Comparison of ENCODE assay signal across 1 cellular context in genomic region chr18:59911600-59911999, GRCh38.
TF ChIP-seq lines count a peak whose summit lies in the region.

No MANE protein-coding gene starts in this region.

TF ChIP-seq in K562, 482 proteins besides CTCF, POLR2A, EP300 and RAD21 (continued from another document):
- TF ChIP-seq, protein P1, sequence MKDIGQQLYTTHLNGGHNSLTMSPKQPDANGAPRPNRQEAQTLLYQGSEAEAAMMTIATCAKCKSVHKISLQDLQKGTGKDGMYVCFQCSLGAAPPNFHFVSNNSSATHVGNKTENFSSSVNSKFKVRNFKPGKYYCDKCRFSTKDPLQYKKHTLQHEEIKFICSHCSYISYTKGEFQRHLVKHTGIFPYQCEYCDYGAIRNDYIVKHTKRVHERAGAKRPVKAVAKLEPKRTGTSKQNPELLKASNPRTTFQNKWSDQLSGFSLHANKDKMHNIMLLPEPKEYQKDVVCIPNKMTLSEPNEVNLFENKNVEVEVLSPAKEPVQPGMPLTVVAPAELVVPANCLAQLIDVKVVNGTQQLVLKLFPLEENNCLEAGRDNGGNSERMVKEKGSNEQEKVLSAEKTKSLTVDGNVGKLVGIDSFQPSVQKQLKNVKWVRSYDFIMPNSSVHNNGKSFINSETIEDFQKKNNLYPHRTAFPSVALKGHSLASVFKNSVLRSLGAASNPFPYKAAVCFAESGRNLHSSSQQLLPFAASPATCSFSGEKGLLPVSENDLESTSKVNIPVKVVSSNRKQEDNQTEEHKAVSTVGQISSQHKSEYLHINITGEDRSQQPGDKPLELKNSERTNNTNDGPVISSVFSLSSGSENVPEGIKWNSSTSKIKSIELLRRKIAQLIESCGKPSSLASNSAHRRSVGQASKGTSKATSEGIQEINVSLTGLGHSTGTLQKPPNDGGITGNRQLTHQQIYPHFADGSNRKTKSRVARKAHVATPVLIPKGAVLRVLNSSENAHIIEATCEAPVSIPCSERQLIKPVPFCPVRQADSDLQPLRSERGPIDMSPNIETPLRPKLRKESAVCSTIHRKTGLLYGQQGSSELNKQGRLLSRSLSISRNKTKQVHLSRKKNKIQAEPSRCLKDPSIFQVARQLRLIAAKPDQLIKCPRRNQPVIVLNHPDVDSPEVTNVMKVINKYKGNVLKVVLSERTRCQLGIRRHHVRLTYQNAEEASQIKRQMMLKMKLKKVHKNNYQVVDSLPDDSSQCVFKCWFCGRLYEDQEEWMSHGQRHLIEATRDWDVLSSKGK (CRISPR knock-in tag; IDR thresholded peaks at IDR 0.05), result no peak
- TF ChIP-seq SMARCA5 (IDR thresholded peaks at IDR 0.05) (no peak), ZNF134 (CRISPR knock-in tag; conservative IDR thresholded peaks at IDR 0.05) (no peak), CBX5 (IDR thresholded peaks at IDR 0.05; ENCODE audit: borderline replicate concordance, low read depth) (no peak), HDAC2 (IDR thresholded peaks at IDR 0.05) (no peak), FOXA3 (CRISPR knock-in tag; conservative IDR thresholded peaks at IDR 0.05 in 1 of 2, IDR thresholded peaks at IDR 0.05 in 1 of 2) (no peak), NFE2L1 (tag; IDR thresholded peaks at IDR 0.05; ENCODE audit: borderline replicate concordance, low read depth) (no peak), ARHGAP35 (IDR thresholded peaks at IDR 0.05; ENCODE audit: partially characterized antibody) (no peak), ARID1B (IDR thresholded peaks at IDR 0.05) (peak; percentile 20; the same call in 1 of the 2 replicates), ATF7 (IDR thresholded peaks at IDR 0.05) (peak; percentile 77), E2F3 (CRISPR knock-in tag; IDR thresholded peaks at IDR 0.05) (no peak), CBX2 (IDR thresholded peaks at IDR 0.05; ENCODE audit: insufficient read depth, low read length, poor library complexity, severe bottlenecking) (no peak), XRCC3 (IDR thresholded peaks at IDR 0.05) (no peak), CEBPG (CRISPR knock-in tag; IDR thresholded peaks at IDR 0.05) (peak; percentile 86), CEBPG (tag; conservative IDR thresholded peaks at IDR 0.05 in 1 of 2, IDR thresholded peaks at IDR 0.05 in 1 of 2) (peak; percentile 97), HNRNPH1 (optimal IDR thresholded peaks at IDR 0.05; ENCODE audit: low read depth, low read length) (no peak), ZNF76 (CRISPR knock-in tag; IDR thresholded peaks at IDR 0.05; ENCODE audit: borderline replicate concordance) (no peak), HDAC6 (IDR thresholded peaks at IDR 0.05; ENCODE audit: low read depth, low read length) (no peak), RUNX1 (IDR thresholded peaks at IDR 0.05; ENCODE audit: low read depth) (no peak), ZFP91 (CRISPR knock-in tag; IDR thresholded peaks at IDR 0.05) (no peak), HNRNPUL1 (IDR thresholded peaks at IDR 0.05; ENCODE audit: low read length) (no peak), POLR2AphosphoS2 (IDR thresholded peaks at IDR 0.05; ENCODE audit: low read length) (no peak), TOE1 (IDR thresholded peaks at IDR 0.05; ENCODE audit: borderline replicate concordance) (no peak), TOE1 (CRISPR knock-in tag; IDR thresholded peaks at IDR 0.05; ENCODE audit: borderline replicate concordance, low read depth) (no peak), OTX1 (CRISPR knock-in tag; IDR thresholded peaks at IDR 0.05) (no peak), E2F8 (IDR thresholded peaks at IDR 0.05; ENCODE audit: low read depth, partially characterized antibody) (no peak), NCOA4 (IDR thresholded peaks at IDR 0.05; ENCODE audit: partially characterized antibody) (no peak), ELF2 (CRISPR knock-in tag; IDR thresholded peaks at IDR 0.05) (no peak), RFX7 (CRISPR knock-in tag; IDR thresholded peaks at IDR 0.05) (no peak), KLF6 (CRISPR knock-in tag; IDR thresholded peaks at IDR 0.05; ENCODE audit: borderline replicate concordance) (no peak), ELF4 (CRISPR knock-in tag; IDR thresholded peaks at IDR 0.05) (no peak), CTBP1 (IDR thresholded peaks at IDR 0.05; ENCODE audit: borderline replicate concordance) (peak; percentile 70)
- TF ChIP-seq, protein P2, sequence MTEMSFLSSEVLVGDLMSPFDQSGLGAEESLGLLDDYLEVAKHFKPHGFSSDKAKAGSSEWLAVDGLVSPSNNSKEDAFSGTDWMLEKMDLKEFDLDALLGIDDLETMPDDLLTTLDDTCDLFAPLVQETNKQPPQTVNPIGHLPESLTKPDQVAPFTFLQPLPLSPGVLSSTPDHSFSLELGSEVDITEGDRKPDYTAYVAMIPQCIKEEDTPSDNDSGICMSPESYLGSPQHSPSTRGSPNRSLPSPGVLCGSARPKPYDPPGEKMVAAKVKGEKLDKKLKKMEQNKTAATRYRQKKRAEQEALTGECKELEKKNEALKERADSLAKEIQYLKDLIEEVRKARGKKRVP (CRISPR knock-in tag; IDR thresholded peaks at IDR 0.05), result peak; percentile 88
- TF ChIP-seq, protein P3, sequence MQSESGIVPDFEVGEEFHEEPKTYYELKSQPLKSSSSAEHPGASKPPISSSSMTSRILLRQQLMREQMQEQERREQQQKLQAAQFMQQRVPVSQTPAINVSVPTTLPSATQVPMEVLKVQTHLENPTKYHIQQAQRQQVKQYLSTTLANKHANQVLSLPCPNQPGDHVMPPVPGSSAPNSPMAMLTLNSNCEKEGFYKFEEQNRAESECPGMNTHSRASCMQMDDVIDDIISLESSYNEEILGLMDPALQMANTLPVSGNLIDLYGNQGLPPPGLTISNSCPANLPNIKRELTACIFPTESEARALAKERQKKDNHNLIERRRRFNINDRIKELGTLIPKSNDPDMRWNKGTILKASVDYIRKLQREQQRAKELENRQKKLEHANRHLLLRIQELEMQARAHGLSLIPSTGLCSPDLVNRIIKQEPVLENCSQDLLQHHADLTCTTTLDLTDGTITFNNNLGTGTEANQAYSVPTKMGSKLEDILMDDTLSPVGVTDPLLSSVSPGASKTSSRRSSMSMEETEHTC (IDR thresholded peaks at IDR 0.05), result no peak
- TF ChIP-seq, protein P4, sequence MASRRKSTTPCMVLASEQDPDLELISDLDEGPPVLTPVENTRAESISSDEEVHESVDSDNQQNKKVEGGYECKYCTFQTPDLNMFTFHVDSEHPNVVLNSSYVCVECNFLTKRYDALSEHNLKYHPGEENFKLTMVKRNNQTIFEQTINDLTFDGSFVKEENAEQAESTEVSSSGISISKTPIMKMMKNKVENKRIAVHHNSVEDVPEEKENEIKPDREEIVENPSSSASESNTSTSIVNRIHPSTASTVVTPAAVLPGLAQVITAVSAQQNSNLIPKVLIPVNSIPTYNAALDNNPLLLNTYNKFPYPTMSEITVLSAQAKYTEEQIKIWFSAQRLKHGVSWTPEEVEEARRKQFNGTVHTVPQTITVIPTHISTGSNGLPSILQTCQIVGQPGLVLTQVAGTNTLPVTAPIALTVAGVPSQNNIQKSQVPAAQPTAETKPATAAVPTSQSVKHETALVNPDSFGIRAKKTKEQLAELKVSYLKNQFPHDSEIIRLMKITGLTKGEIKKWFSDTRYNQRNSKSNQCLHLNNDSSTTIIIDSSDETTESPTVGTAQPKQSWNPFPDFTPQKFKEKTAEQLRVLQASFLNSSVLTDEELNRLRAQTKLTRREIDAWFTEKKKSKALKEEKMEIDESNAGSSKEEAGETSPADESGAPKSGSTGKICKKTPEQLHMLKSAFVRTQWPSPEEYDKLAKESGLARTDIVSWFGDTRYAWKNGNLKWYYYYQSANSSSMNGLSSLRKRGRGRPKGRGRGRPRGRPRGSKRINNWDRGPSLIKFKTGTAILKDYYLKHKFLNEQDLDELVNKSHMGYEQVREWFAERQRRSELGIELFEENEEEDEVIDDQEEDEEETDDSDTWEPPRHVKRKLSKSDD (conservative IDR thresholded peaks at IDR 0.05; ENCODE audit: low read length), result no peak
- TF ChIP-seq, protein P5, sequence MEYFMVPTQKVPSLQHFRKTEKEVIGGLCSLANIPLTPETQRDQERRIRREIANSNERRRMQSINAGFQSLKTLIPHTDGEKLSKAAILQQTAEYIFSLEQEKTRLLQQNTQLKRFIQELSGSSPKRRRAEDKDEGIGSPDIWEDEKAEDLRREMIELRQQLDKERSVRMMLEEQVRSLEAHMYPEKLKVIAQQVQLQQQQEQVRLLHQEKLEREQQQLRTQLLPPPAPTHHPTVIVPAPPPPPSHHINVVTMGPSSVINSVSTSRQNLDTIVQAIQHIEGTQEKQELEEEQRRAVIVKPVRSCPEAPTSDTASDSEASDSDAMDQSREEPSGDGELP (CRISPR knock-in tag; IDR thresholded peaks at IDR 0.05; ENCODE audit: borderline replicate concordance), result no peak
- TF ChIP-seq, protein P6, sequence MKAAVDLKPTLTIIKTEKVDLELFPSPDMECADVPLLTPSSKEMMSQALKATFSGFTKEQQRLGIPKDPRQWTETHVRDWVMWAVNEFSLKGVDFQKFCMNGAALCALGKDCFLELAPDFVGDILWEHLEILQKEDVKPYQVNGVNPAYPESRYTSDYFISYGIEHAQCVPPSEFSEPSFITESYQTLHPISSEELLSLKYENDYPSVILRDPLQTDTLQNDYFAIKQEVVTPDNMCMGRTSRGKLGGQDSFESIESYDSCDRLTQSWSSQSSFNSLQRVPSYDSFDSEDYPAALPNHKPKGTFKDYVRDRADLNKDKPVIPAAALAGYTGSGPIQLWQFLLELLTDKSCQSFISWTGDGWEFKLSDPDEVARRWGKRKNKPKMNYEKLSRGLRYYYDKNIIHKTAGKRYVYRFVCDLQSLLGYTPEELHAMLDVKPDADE (conservative IDR thresholded peaks at IDR 0.05; ENCODE audit: control insufficient read depth, low read depth, low read length), result no peak
